ENCODE assay signal across 19 cellular contexts in genomic region chr18:74613390-74613789, GRCh38. TPM values are rescaled to one million over a fixed set of nuclear protein-coding genes. Genes with fewer than 3 reads are reported as not detected.
DNase-seq lines count a peak whose midpoint lies in the region; ATAC-seq and TF ChIP-seq lines count a peak whose summit lies in the region.
"Had no signal": no experiment of that assay in that cellular context is flagged by ENCODE, and none has a peak within 500 bp of the region (broad histone marks: within the 10 kb centered on the region; RNA-seq: fewer than 3 reads in every experiment).

No MANE protein-coding gene starts in this region.

- no peak overlapping the region for H3K9ac ChIP-seq in MM.1S (ENCODE audit: low read length)
- no peak overlapping the region for H3K9ac ChIP-seq in SK-N-SH

- H3K79me2 ChIP-seq in MM.1S (ENCODE audit: low read length): peaks cover 47% of the 10 kb centered on the region
- peaks cover 37% of the 10 kb centered on the region for H3K79me2 ChIP-seq in SK-N-SH (ENCODE audit: insufficient read depth)

- ATAC-seq in GM18867 (IDR thresholded peaks at IDR 0.05; ENCODE audit: unreplicated experiment) (peak; percentile 58), GM21529 (IDR thresholded peaks at IDR 0.05; ENCODE audit: unreplicated experiment) (peak; percentile 56), GM19455 (IDR thresholded peaks at IDR 0.05; ENCODE audit: unreplicated experiment) (no peak)
- ATAC-seq: activated T-helper 17 cell treated with anti-CD3 and anti-CD28 coated beads, Interleukin-2, amount 50 U/mL, for 72 hours; HCT116; left colon had no signal

- no peaks in the 10 kb centered on the region for H3K27me3 ChIP-seq in MM.1S (replicated peaks; ENCODE audit: insufficient read depth, low read length)
- H3K27me3 ChIP-seq in SK-N-SH (ENCODE audit: insufficient read depth): no peaks in the 10 kb centered on the region
- H3K27me3 ChIP-seq: cardiac muscle cell, vagina had no signal

- H2AFZ ChIP-seq in MM.1S (ENCODE audit: low read length) (no peak overlapping the region), SK-N-SH (ENCODE audit: low read depth) (no peak overlapping the region)
- H2AFZ ChIP-seq: PC-9 had no signal

- H3K4me3 ChIP-seq in MM.1S (ENCODE audit: low read length) (no peak overlapping the region), SK-N-SH (ENCODE audit: low read depth in 2 of 2, low read length in 1 of 2) (no peak overlapping the region)
- H3K4me3 ChIP-seq: cardiac muscle cell, PC-9, smooth muscle cell, vagina had no signal

- H3K4me2 ChIP-seq in MM.1S (ENCODE audit: low read depth, low read length) (peak overlapping the region; percentile 7; the same call in 1 of the 2 replicates), SK-N-SH (no peak overlapping the region)
- H3K4me2 ChIP-seq: PC-9, smooth muscle cell had no signal

- no peak for TF ChIP-seq CTCF in MM.1S (IDR thresholded peaks at IDR 0.05; ENCODE audit: low read length)
- TF ChIP-seq CTCF in SK-N-SH (IDR thresholded peaks at IDR 0.05): no peak

- H3K36me3 ChIP-seq in MM.1S (replicated peaks; ENCODE audit: insufficient read depth, low read length) (no peaks in the 10 kb centered on the region), SK-N-SH (replicated peaks in 1 of 2; ENCODE audit: control insufficient read depth in 1 of 2, insufficient read depth in 2 of 2, low read length in 1 of 2) (no peaks in the 10 kb centered on the region)
- H3K36me3 ChIP-seq: cardiac muscle cell, vagina had no signal

- no peaks in the 10 kb centered on the region for H4K20me1 ChIP-seq in MM.1S (ENCODE audit: insufficient read depth, low read length)
- H4K20me1 ChIP-seq in SK-N-SH (ENCODE audit: insufficient read depth): 0 out of 2 replicates have a peak, but pooled peaks cover 3% of the 10 kb centered on the region

- no peaks in the 10 kb centered on the region for H3F3A ChIP-seq in MM.1S (ENCODE audit: insufficient read depth, low read length)
- H3F3A ChIP-seq in SK-N-SH (replicated peaks; ENCODE audit: insufficient read depth): no peaks in the 10 kb centered on the region

- 100% methylated on average over 1 of the region's 1 CpG for WGBS in SK-N-SH (ENCODE audit: low lambda C conversion rate)

- H3K27ac ChIP-seq in MM.1S (ENCODE audit: low read length) (no peak overlapping the region), SK-N-SH (ENCODE audit: low read depth in 2 of 2, low read length in 1 of 2) (no peak overlapping the region)
- H3K27ac ChIP-seq: cardiac muscle cell, PC-9, vagina had no signal

- DNase-seq in MM.1S (peak; percentile 24), cerebellum (ENCODE audit: low spot score) (peak; percentile 10), SK-N-SH (no peak), activated gamma-delta T cell (lab: John Stamatoyannopoulos, UW) (no peak)
- DNase-seq: activated CD4-positive, alpha-beta T cell treated with anti-CD3 and anti-CD28 coated beads for 1 hour; left colon; midbrain; NCI-H1694; PC-9; stimulated activated CD4-positive, alpha-beta T cell treated with anti-CD3 and anti-CD28 coated beads, Interleukin-4, amount 100 ng/mL, for 4 hours; T-helper 9 cell had no signal

- CTCF ChIA-PET in SK-N-SH (lab: Yijun Ruan, JAX): no interaction called here

- POLR2A ChIA-PET in SK-N-SH (lab: Yijun Ruan, JAX): no interaction called here

- H3K9me3 ChIP-seq in MM.1S (replicated peaks; ENCODE audit: insufficient read depth, low read length) (no peaks in the 10 kb centered on the region), SK-N-SH (no peaks in the 10 kb centered on the region)

- H3K4me1 ChIP-seq in MM.1S (ENCODE audit: low read length) (0 out of 2 replicates have a peak, but pooled peaks cover 4% of the 10 kb centered on the region), SK-N-SH (ENCODE audit: control insufficient read depth in 1 of 2, insufficient read depth in 2 of 2, low read depth in 1 of 2, low read length in 1 of 2) (no peaks in the 10 kb centered on the region)
- H3K4me1 ChIP-seq: vagina had no signal

- H3K9me2 ChIP-seq in MM.1S (replicated peaks; ENCODE audit: insufficient read depth, low read length) (no peaks in the 10 kb centered on the region), SK-N-SH (no peaks in the 10 kb centered on the region)

- TF ChIP-seq RAD21 in SK-N-SH (IDR thresholded peaks at IDR 0.05; ENCODE audit: low read length): no peak

- TF ChIP-seq EP300 in SK-N-SH (IDR thresholded peaks at IDR 0.05; ENCODE audit: borderline replicate concordance in 1 of 2, low read depth in 1 of 2, low read length in 1 of 2): no peak

TF ChIP-seq in SK-N-SH, 30 proteins besides CTCF, POLR2A, EP300 and RAD21:
- no peak for TF ChIP-seq EZH2phosphoT487 (IDR thresholded peaks at IDR 0.05; ENCODE audit: borderline replicate concordance, low read depth)

RNA-seq across cellular contexts. Expression of gene ZNF407, which starts 15.7 kb away (rescaled TPM):
- 32.0 TPM for total RNA-seq in cerebellum
- polyA plus RNA-seq in SK-N-SH (2012; rRNA removed): 2.6 and 2.7 TPM in 2 replicates
- polyA plus RNA-seq in SK-N-SH (2012; cell fraction: cytosol; rRNA removed): 1.9 and 2.1 TPM in 2 replicates
- polyA plus RNA-seq in SK-N-SH (2012; cell fraction: nucleus; rRNA removed): 4.3 and 5.7 TPM in 2 replicates

Comparison
In these comparisons a context has a peak if more than half of its experiments do, and no peak if none do; other contexts are left out.
1. DNase-seq: peak in MM.1S (single experiment) and cerebellum (single experiment); none in SK-N-SH (single experiment) and activated gamma-delta T cell (single experiment).